In the genomic region with DNA sequence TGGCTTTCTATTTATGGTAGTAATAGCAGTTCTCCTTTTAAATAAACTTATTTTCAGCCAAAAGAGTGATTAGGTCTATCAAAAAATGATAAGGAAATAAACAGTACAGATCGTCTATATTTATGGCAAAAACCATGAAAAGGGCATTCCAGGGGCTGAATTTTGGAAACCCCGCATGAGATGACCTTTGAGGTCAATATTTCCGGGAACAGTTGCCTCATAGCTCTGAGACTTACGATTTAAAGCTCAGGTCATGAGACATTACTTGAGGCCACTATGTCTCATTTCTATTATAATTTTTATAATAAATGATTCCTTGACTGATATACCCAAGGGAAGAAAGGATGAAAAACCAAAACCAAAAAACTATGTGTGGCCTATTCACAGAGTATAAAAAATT, we compare ENCODE assay signal across 17 cellular contexts.
DNase-seq lines count a peak whose midpoint lies in the region; ATAC-seq and TF ChIP-seq lines count a peak whose summit lies in the region.
"Had no signal": no experiment of that assay in that cellular context is flagged by ENCODE, and none has a peak within 500 bp of the region (broad histone marks: within the 10 kb centered on the region; RNA-seq: fewer than 3 reads in every experiment).

No MANE protein-coding gene starts in this region.

- H3K27ac Mint-ChIP-seq in nephron (peak overlapping the region; percentile 39 to 80 (median 48)), progenitor cell of endocrine pancreas (no peak overlapping the region), endothelial cell (ENCODE audit: unreplicated experiment) (no peak overlapping the region)
- H3K27ac Mint-ChIP-seq: GM23338 had no signal

- ATAC-seq in heart right ventricle (peak in 3 of 8 donors; percentile 12 to 32 (median 18)), Right ventricle myocardium superior (ENCODE audit: poor library complexity) (no peak), thoracic aorta (ENCODE audit: insufficient number of reproducible peaks, low FRiP score, low read depth) (no peak), GM18520 (IDR thresholded peaks at IDR 0.05; ENCODE audit: unreplicated experiment) (no peak)
- ATAC-seq: K562, PC-3 had no signal

- intact Hi-C loops in heart right ventricle (cut with DNase I) = loop anchor here in 3 of 10 donors (5.0 to 10.0 kb wide), 4 partner anchors 37 to 95 kb away; no protein-coding TSS in a partner anchor
- intact Hi-C loops in Right ventricle myocardium superior (cut with DNase I) = no loop called here
- intact Hi-C loops in ascending aorta (cut with DNase I) = loop anchor here (2.0 to 5.0 kb wide), 7 partner anchors 59 to 183 kb away; a partner anchor contains a TSS

- H3K27me3 Mint-ChIP-seq in nephron (ENCODE audit: low read depth) (peaks cover 7% of the 10 kb centered on the region), progenitor cell of endocrine pancreas (no peaks in the 10 kb centered on the region), endothelial cell (ENCODE audit: unreplicated experiment) (no peaks in the 10 kb centered on the region)

- 43 to 44% methylated on average over 4 of the region's 4 CpGs for WGBS in heart right ventricle, 2 donors

- H3K4me1 Mint-ChIP-seq in nephron (peaks cover 12% of the 10 kb centered on the region), progenitor cell of endocrine pancreas (ENCODE audit: low read depth) (no peaks in the 10 kb centered on the region), endothelial cell (ENCODE audit: unreplicated experiment) (no peaks in the 10 kb centered on the region)

- TF ChIP-seq CTCF in heart right ventricle (IDR thresholded peaks at IDR 0.05) = no peak
- TF ChIP-seq CTCF in ascending aorta (IDR thresholded peaks at IDR 0.05) = no peak
- no peak for TF ChIP-seq CTCF in nephron (IDR thresholded peaks at IDR 0.05; ENCODE audit: unreplicated experiment in 3 of 3)
- no peak for TF ChIP-seq CTCF in thoracic aorta (IDR thresholded peaks at IDR 0.05)
- no peak for TF ChIP-seq CTCF in progenitor cell of endocrine pancreas (IDR thresholded peaks at IDR 0.05; ENCODE audit: unreplicated experiment)
- TF ChIP-seq CTCF in endothelial cell (IDR thresholded peaks at IDR 0.05; ENCODE audit: unreplicated experiment) = no peak

- H3K36me3 ChIP-seq in heart right ventricle (peaks cover 0 to 13% (median 0%) of the 10 kb centered on the region in 9 donors), ascending aorta (peaks cover 0 to 4% of the 10 kb centered on the region in 2 donors), thoracic aorta (no peaks in the 10 kb centered on the region)

- no peak overlapping the region for H3K4me3 Mint-ChIP-seq in nephron
- H3K4me3 Mint-ChIP-seq in progenitor cell of endocrine pancreas (ENCODE audit: low read depth) = no peak overlapping the region
- H3K4me3 Mint-ChIP-seq in endothelial cell (ENCODE audit: unreplicated experiment) = no peak overlapping the region
- H3K4me3 Mint-ChIP-seq: GM23338 had no signal

- no peak overlapping the region for H3K4me3 ChIP-seq in heart right ventricle
- H3K4me3 ChIP-seq in ascending aorta = peak overlapping the region in 1 of 2 donors; percentile 1
- peak overlapping the region; percentile 26 for H3K4me3 ChIP-seq in thoracic aorta
- H3K4me3 ChIP-seq: GM23338, K562 had no signal

- H3K27me3 ChIP-seq in heart right ventricle (no peaks in the 10 kb centered on the region), ascending aorta (no peaks in the 10 kb centered on the region), thoracic aorta (replicated peaks; ENCODE audit: insufficient read depth) (no peaks in the 10 kb centered on the region)

- H3K9me3 Mint-ChIP-seq in nephron = peaks cover 29% of the 10 kb centered on the region
- H3K9me3 Mint-ChIP-seq in progenitor cell of endocrine pancreas (ENCODE audit: low read depth) = peaks cover 19% of the 10 kb centered on the region
- H3K9me3 Mint-ChIP-seq in endothelial cell (ENCODE audit: unreplicated experiment) = peaks cover 6% of the 10 kb centered on the region

- H3K4me1 ChIP-seq in heart right ventricle (peaks cover 0 to 27% (median 17%) of the 10 kb centered on the region in 9 donors), ascending aorta (peaks cover 0 to 29% of the 10 kb centered on the region in 2 donors), thoracic aorta (ENCODE audit: control insufficient read depth in 1 of 2, low read depth in 2 of 2) (peaks cover 22 to 56% of the 10 kb centered on the region in 2 donors)

- peak overlapping the region in 7 of 10 donors; percentile 22 to 63 (median 49) for H3K27ac ChIP-seq in heart right ventricle
- peak overlapping the region; percentile 83 to 85 for H3K27ac ChIP-seq in ascending aorta
- peak overlapping the region; percentile 81 for H3K27ac ChIP-seq in thoracic aorta
- H3K27ac ChIP-seq: HL-60, RWPE1 had no signal

- peaks cover 18% of the 10 kb centered on the region for H3K36me3 Mint-ChIP-seq in nephron (ENCODE audit: low read depth)
- H3K36me3 Mint-ChIP-seq in progenitor cell of endocrine pancreas (ENCODE audit: insufficient read depth) = peaks cover 4% of the 10 kb centered on the region
- peaks cover 23% of the 10 kb centered on the region for H3K36me3 Mint-ChIP-seq in endothelial cell (ENCODE audit: low read depth, unreplicated experiment)

- DNase-seq in heart right ventricle (no peak), Right ventricle myocardium superior (no peak), ascending aorta (ENCODE audit: low spot score in 2 of 2) (no peak), thoracic aorta (ENCODE audit: low spot score) (no peak), progenitor cell of endocrine pancreas (ENCODE audit: low spot score, unreplicated experiment) (no peak), endothelial cell (ENCODE audit: low spot score) (no peak)
- DNase-seq: DND-41, NCI-H1930, NCI-H2171, NCI-H446, PC-3 had no signal

- H3K9me3 ChIP-seq in heart right ventricle = peaks cover 0 to 23% (median 8%) of the 10 kb centered on the region in 11 donors
- peaks cover 0 to 10% of the 10 kb centered on the region in 2 donors for H3K9me3 ChIP-seq in ascending aorta
- H3K9me3 ChIP-seq in thoracic aorta = peaks cover 4% of the 10 kb centered on the region

Comparison
In these comparisons a context has a peak if more than half of its experiments do, and no peak if none do; other contexts are left out.
1. H3K27ac Mint-ChIP-seq: peak in nephron (3 of 3); none in progenitor cell of endocrine pancreas (single experiment) and endothelial cell (single experiment).
2. Peak in every context shown above with its lines, with median percentiles within 50 percentile points of each other: H3K27ac ChIP-seq.